Comparison of ENCODE assay signal across 8 cellular contexts in genomic region chr18:10526211-10526949, GRCh38. TPM values are rescaled to one million over a fixed set of nuclear protein-coding genes. Genes with fewer than 3 reads are reported as not detected.
A peak's percentile ranks its signal among the peaks of the same experiment; 100 is the strongest.
DNase-seq lines count a peak whose midpoint lies in the region; TF ChIP-seq lines count a peak whose summit lies in the region.

No MANE protein-coding gene starts in this region.

- peak overlapping the region; percentile 66 to 97 (median 97); a peak in 5 of 7 replicates for H3K27ac Mint-ChIP-seq in H9
- H3K27ac Mint-ChIP-seq in activated CD4-positive, alpha-beta T cell treated with anti-CD3 and anti-CD28 coated beads, Interleukin-2, amount 10 ng/mL, durations not matched to agents 7 days and 5 days: peak overlapping the region; percentile 97
- peak overlapping the region; percentile 90 for H3K27ac Mint-ChIP-seq in mesothelial cell of epicardium

- H3K23me2 ChIP-seq in H9 (ENCODE audit: insufficient read length, low read depth, low read length, poor library complexity, severe bottlenecking): peaks cover 4% of the 10 kb centered on the region

- H2AK5ac ChIP-seq in H9 (ENCODE audit: insufficient read length, low read length): no peak overlapping the region

- no peak overlapping the region for H3K4ac ChIP-seq in H9 (ENCODE audit: low read depth, low read length)

- no peaks in the 10 kb centered on the region for H3K9me2 ChIP-seq in Loucy (replicated peaks; ENCODE audit: low read depth, low read length)

- H3K79me1 ChIP-seq in H9 (ENCODE audit: insufficient read depth, low read depth, low read length, poor library complexity, severe bottlenecking): peaks cover 16% of the 10 kb centered on the region

- peaks cover 2% of the 10 kb centered on the region; the same call in 1 of the 2 replicates for H3K27me3 Mint-ChIP-seq in H9 (ENCODE audit: low read depth)
- peaks cover 4% of the 10 kb centered on the region for H3K27me3 Mint-ChIP-seq in activated CD4-positive, alpha-beta T cell treated with anti-CD3 and anti-CD28 coated beads, Interleukin-2, amount 10 ng/mL, durations not matched to agents 7 days and 5 days
- no peaks in the 10 kb centered on the region for H3K27me3 Mint-ChIP-seq in mesothelial cell of epicardium (ENCODE audit: low read depth)

- H3T11ph ChIP-seq in H9 (ENCODE audit: low read length): no peak overlapping the region

- no peaks in the 10 kb centered on the region for H3K36me3 ChIP-seq in Loucy (ENCODE audit: insufficient read depth, low read length)

- TF ChIP-seq CTCF in H9 (conservative IDR thresholded peaks at IDR 0.05) (no peak), Loucy (conservative IDR thresholded peaks at IDR 0.05; ENCODE audit: low read length) (no peak), mesothelial cell of epicardium (IDR thresholded peaks at IDR 0.05; ENCODE audit: unreplicated experiment) (no peak)

- no peak overlapping the region for H3K27ac ChIP-seq in H9 (ENCODE audit: insufficient read length, low read depth, low read length)

- H2BK12ac ChIP-seq in H9 (ENCODE audit: insufficient read length, low read depth, low read length): no peak overlapping the region

- H3K14ac ChIP-seq in H9 (ENCODE audit: insufficient read depth, low read length): 0 out of 2 replicates have a peak overlapping the region, but pooled peaks have one; percentile 25

- H3K4me1 ChIP-seq in H9 (ENCODE audit: insufficient read depth, low read length) (no peaks in the 10 kb centered on the region; the same call in 1 of the 2 replicates), Loucy (ENCODE audit: insufficient read depth, low read length, poor library complexity, severe bottlenecking) (peaks cover 32% of the 10 kb centered on the region)

- no peaks in the 10 kb centered on the region for H3K27me3 ChIP-seq in H9 (ENCODE audit: insufficient read depth, low read length)
- H3K27me3 ChIP-seq in Loucy (ENCODE audit: insufficient read depth, low read length, poor library complexity, severe bottlenecking): no peaks in the 10 kb centered on the region

- no peak overlapping the region for H2BK120ac ChIP-seq in H9 (ENCODE audit: low read depth, low read length, poor library complexity, severe bottlenecking)

- H3K9ac ChIP-seq in H9 (ENCODE audit: extremely low read depth, insufficient read length, low read length) (peak overlapping the region; percentile 53), Loucy (ENCODE audit: low read depth, low read length, poor library complexity, severe bottlenecking) (peak overlapping the region; percentile 81)

- H2BK5ac ChIP-seq in H9 (ENCODE audit: insufficient read length, low read length): no peak overlapping the region

- CTCF ChIA-PET in activated CD4-positive, alpha-beta T cell treated with anti-CD3 and anti-CD28 coated beads, Interleukin-2, amount 10 ng/mL, durations not matched to agents 7 days and 5 days (lab: Charles Lee): interaction anchor here (0.7 to 1.2 kb wide), 4 partner anchors 8 to 44 kb away, joined by 3 to 4 read pairs (median 4); no protein-coding TSS in a partner anchor

- peak overlapping the region; percentile 96 for H3K4me3 ChIP-seq in Loucy (ENCODE audit: low read length, poor library complexity, severe bottlenecking)

- DNase-seq in NCI-H1092 (lab: John Stamatoyannopoulos, UW): peak; percentile 9
- DNase-seq in NCI-H1092 treated with DMSO at 0.1 percent for 48 hours (lab: John Stamatoyannopoulos, UW): no peak
- peak; percentile 61 for DNase-seq in H9
- peak; percentile 64 for DNase-seq in activated CD4-positive, alpha-beta T cell treated with anti-CD3 and anti-CD28 coated beads, Interleukin-2, amount 10 ng/mL, durations not matched to agents 7 days and 5 days
- peak; percentile 44 for DNase-seq in effector CD8-positive, alpha-beta T cell (lab: John Stamatoyannopoulos, UW)
- DNase-seq in mesothelial cell of epicardium (ENCODE audit: low spot score in 2 of 2, unreplicated experiment in 2 of 2): peak; percentile 35 to 73
- DNase-seq in stimulated activated CD8-positive, alpha-beta memory T cell treated with anti-CD3 and anti-CD28 coated beads, Interleukin-4, amount 100 ng/mL, for 4 hours (ENCODE audit: low read depth in 2 of 2, low spot score in 1 of 2): peak; percentile 13 to 21

- no peaks in the 10 kb centered on the region for H4K20me1 ChIP-seq in H9 (ENCODE audit: control insufficient read depth, insufficient read depth, insufficient read length)
- peaks cover 39% of the 10 kb centered on the region for H4K20me1 ChIP-seq in Loucy (ENCODE audit: insufficient read depth, low read length, poor library complexity, severe bottlenecking)

- peaks cover 27% of the 10 kb centered on the region; the same call in 1 of the 2 replicates for H3K79me2 ChIP-seq in H9 (ENCODE audit: insufficient read depth, low read length)
- H3K79me2 ChIP-seq in Loucy (ENCODE audit: insufficient read depth, low read length): peaks cover 51% of the 10 kb centered on the region

- no peaks in the 10 kb centered on the region for H3F3A ChIP-seq in Loucy (ENCODE audit: low read depth)

- H3K18ac ChIP-seq in H9 (ENCODE audit: insufficient read length, low read depth, low read length): no peak overlapping the region

- H3K9me3 Mint-ChIP-seq in H9 (no peaks in the 10 kb centered on the region), mesothelial cell of epicardium (no peaks in the 10 kb centered on the region)
- H3K9me3 Mint-ChIP-seq in activated CD4-positive, alpha-beta T cell treated with anti-CD3 and anti-CD28 coated beads, Interleukin-2, amount 10 ng/mL, durations not matched to agents 7 days and 5 days: no peaks in the 10 kb centered on the region

- peak overlapping the region; percentile 67 for H3K4me2 ChIP-seq in H9 (ENCODE audit: insufficient read depth, insufficient read length, low read length)
- peak overlapping the region; percentile 88 for H3K4me2 ChIP-seq in Loucy (ENCODE audit: low read depth, low read length, poor library complexity, severe bottlenecking)

- no peak overlapping the region for H2AFZ ChIP-seq in H9 (ENCODE audit: low read length)
- H2AFZ ChIP-seq in Loucy (ENCODE audit: low read length): peak overlapping the region; percentile 75

- peaks cover 20 to 22% of the 10 kb centered on the region in 2 experiments for H3K4me1 Mint-ChIP-seq in H9
- peaks cover 54% of the 10 kb centered on the region for H3K4me1 Mint-ChIP-seq in activated CD4-positive, alpha-beta T cell treated with anti-CD3 and anti-CD28 coated beads, Interleukin-2, amount 10 ng/mL, durations not matched to agents 7 days and 5 days
- peaks cover 23% of the 10 kb centered on the region for H3K4me1 Mint-ChIP-seq in mesothelial cell of epicardium

- H3K9me3 ChIP-seq in H9 (ENCODE audit: control insufficient read depth, low read depth, low read length): no peaks in the 10 kb centered on the region
- H3K9me3 ChIP-seq in Loucy (ENCODE audit: insufficient read depth, low read depth, low read length): no peaks in the 10 kb centered on the region

- H3K4me3 Mint-ChIP-seq in H9 (peak overlapping the region; percentile 95 to 96), mesothelial cell of epicardium (peak overlapping the region; percentile 97)
- peak overlapping the region; percentile 96 for H3K4me3 Mint-ChIP-seq in activated CD4-positive, alpha-beta T cell treated with anti-CD3 and anti-CD28 coated beads, Interleukin-2, amount 10 ng/mL, durations not matched to agents 7 days and 5 days

- H3K36me3 Mint-ChIP-seq in H9 (ENCODE audit: insufficient read depth in 1 of 3, low read depth in 3 of 3) (no peaks in the 10 kb centered on the region), mesothelial cell of epicardium (no peaks in the 10 kb centered on the region)
- peaks cover 9% of the 10 kb centered on the region for H3K36me3 Mint-ChIP-seq in activated CD4-positive, alpha-beta T cell treated with anti-CD3 and anti-CD28 coated beads, Interleukin-2, amount 10 ng/mL, durations not matched to agents 7 days and 5 days (ENCODE audit: low read depth)

- no peak overlapping the region for H4K8ac ChIP-seq in H9 (replicated peaks; ENCODE audit: insufficient read length, low read depth, low read length)

- H3K56ac ChIP-seq in H9 (ENCODE audit: insufficient read length, low read depth, low read length): no peak overlapping the region

- H2BK20ac ChIP-seq in H9 (ENCODE audit: low read depth, low read length, poor library complexity, severe bottlenecking): no peak overlapping the region

- H3K23ac ChIP-seq in H9 (ENCODE audit: insufficient read length, low read depth, low read length): no peak overlapping the region

- H4K91ac ChIP-seq in H9 (ENCODE audit: insufficient read length, low read depth, low read length): no peak overlapping the region

- no peak overlapping the region for H2BK15ac ChIP-seq in H9 (ENCODE audit: low read depth, low read length)

- WGBS in H9 (ENCODE audit: extremely low coverage, insufficient read length, low lambda C conversion rate): no CpG with 5 or more reads among the region's 42 CpGs

- H4K5ac ChIP-seq in H9 (ENCODE audit: insufficient read length, low read depth, low read length): no peak overlapping the region

- POLR2A ChIA-PET in activated CD4-positive, alpha-beta T cell treated with anti-CD3 and anti-CD28 coated beads, Interleukin-2, amount 10 ng/mL, durations not matched to agents 7 days and 5 days (lab: Charles Lee): no interaction called here

RNA-seq across cellular contexts. Expression of gene NAPG, which starts 0.6 kb away (rescaled TPM):
- total RNA-seq in H9 (2021) (26.5 and 30.9 TPM in 2 replicates), mesothelial cell of epicardium (24.0 to 27.2 TPM (median 26.1 TPM) in 3 replicates)
- 10 to 100 TPM; 26.6 to 32.1 TPM for total RNA-seq in activated CD4-positive, alpha-beta T cell treated with anti-CD3 and anti-CD28 coated beads, Interleukin-2, amount 10 ng/mL, durations not matched to agents 7 days and 5 days
